In the genomic region with DNA sequence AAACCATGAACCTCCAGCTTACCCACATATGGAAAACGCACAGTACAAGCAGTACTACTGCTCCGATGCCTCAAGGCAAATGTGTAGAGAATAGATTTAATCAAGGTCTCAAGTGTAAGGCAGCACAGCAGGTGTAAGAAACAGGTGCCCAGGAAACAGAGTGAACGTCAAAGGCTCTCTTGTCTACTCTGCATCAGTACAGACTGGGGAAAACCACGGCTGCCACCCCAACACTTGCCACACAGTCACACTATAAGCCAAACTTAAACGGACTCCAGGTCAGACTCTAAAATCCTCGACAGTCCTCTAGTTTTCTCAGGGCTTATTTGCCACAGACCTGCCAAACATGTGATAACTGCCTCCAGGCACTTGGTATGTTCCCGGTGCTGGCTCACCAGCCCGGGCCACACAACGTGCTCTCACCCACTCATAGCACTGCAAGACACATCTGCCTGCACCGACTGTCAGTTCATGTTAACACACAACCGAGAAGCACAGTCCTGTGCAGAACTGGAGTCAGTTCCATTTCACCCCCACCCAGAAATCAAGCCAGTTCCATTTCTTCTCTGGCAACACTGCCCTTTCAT, we compare ENCODE assay signal across 1 cellular context.
TF ChIP-seq lines count a peak whose summit lies in the region.

No MANE protein-coding gene starts in this region.

TF ChIP-seq in HepG2, 621 proteins besides CTCF, POLR2A, EP300 and RAD21:
- TF ChIP-seq, protein P1, sequence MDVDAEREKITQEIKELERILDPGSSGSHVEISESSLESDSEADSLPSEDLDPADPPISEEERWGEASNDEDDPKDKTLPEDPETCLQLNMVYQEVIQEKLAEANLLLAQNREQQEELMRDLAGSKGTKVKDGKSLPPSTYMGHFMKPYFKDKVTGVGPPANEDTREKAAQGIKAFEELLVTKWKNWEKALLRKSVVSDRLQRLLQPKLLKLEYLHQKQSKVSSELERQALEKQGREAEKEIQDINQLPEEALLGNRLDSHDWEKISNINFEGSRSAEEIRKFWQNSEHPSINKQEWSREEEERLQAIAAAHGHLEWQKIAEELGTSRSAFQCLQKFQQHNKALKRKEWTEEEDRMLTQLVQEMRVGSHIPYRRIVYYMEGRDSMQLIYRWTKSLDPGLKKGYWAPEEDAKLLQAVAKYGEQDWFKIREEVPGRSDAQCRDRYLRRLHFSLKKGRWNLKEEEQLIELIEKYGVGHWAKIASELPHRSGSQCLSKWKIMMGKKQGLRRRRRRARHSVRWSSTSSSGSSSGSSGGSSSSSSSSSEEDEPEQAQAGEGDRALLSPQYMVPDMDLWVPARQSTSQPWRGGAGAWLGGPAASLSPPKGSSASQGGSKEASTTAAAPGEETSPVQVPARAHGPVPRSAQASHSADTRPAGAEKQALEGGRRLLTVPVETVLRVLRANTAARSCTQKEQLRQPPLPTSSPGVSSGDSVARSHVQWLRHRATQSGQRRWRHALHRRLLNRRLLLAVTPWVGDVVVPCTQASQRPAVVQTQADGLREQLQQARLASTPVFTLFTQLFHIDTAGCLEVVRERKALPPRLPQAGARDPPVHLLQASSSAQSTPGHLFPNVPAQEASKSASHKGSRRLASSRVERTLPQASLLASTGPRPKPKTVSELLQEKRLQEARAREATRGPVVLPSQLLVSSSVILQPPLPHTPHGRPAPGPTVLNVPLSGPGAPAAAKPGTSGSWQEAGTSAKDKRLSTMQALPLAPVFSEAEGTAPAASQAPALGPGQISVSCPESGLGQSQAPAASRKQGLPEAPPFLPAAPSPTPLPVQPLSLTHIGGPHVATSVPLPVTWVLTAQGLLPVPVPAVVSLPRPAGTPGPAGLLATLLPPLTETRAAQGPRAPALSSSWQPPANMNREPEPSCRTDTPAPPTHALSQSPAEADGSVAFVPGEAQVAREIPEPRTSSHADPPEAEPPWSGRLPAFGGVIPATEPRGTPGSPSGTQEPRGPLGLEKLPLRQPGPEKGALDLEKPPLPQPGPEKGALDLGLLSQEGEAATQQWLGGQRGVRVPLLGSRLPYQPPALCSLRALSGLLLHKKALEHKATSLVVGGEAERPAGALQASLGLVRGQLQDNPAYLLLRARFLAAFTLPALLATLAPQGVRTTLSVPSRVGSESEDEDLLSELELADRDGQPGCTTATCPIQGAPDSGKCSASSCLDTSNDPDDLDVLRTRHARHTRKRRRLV (CRISPR knock-in tag; IDR thresholded peaks at IDR 0.05) = no peak
- no peak for TF ChIP-seq ZNF615 (CRISPR knock-in tag; IDR thresholded peaks at IDR 0.05; ENCODE audit: borderline replicate concordance)
- no peak for TF ChIP-seq MIER3 (CRISPR knock-in tag; IDR thresholded peaks at IDR 0.05; ENCODE audit: borderline replicate concordance)
- no peak for TF ChIP-seq ZNF441 (CRISPR knock-in tag; IDR thresholded peaks at IDR 0.05; ENCODE audit: borderline replicate concordance)
- no peak for TF ChIP-seq ZBTB20 (CRISPR knock-in tag; IDR thresholded peaks at IDR 0.05; ENCODE audit: borderline replicate concordance, low read depth)
- TF ChIP-seq, protein P2, sequence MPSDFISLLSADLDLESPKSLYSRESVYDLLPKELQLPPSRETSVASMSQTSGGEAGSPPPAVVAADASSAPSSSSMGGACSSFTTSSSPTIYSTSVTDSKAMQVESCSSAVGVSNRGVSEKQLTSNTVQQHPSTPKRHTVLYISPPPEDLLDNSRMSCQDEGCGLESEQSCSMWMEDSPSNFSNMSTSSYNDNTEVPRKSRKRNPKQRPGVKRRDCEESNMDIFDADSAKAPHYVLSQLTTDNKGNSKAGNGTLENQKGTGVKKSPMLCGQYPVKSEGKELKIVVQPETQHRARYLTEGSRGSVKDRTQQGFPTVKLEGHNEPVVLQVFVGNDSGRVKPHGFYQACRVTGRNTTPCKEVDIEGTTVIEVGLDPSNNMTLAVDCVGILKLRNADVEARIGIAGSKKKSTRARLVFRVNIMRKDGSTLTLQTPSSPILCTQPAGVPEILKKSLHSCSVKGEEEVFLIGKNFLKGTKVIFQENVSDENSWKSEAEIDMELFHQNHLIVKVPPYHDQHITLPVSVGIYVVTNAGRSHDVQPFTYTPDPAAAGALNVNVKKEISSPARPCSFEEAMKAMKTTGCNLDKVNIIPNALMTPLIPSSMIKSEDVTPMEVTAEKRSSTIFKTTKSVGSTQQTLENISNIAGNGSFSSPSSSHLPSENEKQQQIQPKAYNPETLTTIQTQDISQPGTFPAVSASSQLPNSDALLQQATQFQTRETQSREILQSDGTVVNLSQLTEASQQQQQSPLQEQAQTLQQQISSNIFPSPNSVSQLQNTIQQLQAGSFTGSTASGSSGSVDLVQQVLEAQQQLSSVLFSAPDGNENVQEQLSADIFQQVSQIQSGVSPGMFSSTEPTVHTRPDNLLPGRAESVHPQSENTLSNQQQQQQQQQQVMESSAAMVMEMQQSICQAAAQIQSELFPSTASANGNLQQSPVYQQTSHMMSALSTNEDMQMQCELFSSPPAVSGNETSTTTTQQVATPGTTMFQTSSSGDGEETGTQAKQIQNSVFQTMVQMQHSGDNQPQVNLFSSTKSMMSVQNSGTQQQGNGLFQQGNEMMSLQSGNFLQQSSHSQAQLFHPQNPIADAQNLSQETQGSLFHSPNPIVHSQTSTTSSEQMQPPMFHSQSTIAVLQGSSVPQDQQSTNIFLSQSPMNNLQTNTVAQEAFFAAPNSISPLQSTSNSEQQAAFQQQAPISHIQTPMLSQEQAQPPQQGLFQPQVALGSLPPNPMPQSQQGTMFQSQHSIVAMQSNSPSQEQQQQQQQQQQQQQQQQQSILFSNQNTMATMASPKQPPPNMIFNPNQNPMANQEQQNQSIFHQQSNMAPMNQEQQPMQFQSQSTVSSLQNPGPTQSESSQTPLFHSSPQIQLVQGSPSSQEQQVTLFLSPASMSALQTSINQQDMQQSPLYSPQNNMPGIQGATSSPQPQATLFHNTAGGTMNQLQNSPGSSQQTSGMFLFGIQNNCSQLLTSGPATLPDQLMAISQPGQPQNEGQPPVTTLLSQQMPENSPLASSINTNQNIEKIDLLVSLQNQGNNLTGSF (CRISPR knock-in tag; IDR thresholded peaks at IDR 0.05) = no peak
- TF ChIP-seq SP140L (CRISPR knock-in tag; IDR thresholded peaks at IDR 0.05; ENCODE audit: borderline replicate concordance) = no peak
- TF ChIP-seq SPEN (CRISPR knock-in tag; IDR thresholded peaks at IDR 0.05; ENCODE audit: low read depth) = no peak
- TF ChIP-seq KMT2A (CRISPR knock-in tag; IDR thresholded peaks at IDR 0.05) = no peak
- TF ChIP-seq, protein P3, sequence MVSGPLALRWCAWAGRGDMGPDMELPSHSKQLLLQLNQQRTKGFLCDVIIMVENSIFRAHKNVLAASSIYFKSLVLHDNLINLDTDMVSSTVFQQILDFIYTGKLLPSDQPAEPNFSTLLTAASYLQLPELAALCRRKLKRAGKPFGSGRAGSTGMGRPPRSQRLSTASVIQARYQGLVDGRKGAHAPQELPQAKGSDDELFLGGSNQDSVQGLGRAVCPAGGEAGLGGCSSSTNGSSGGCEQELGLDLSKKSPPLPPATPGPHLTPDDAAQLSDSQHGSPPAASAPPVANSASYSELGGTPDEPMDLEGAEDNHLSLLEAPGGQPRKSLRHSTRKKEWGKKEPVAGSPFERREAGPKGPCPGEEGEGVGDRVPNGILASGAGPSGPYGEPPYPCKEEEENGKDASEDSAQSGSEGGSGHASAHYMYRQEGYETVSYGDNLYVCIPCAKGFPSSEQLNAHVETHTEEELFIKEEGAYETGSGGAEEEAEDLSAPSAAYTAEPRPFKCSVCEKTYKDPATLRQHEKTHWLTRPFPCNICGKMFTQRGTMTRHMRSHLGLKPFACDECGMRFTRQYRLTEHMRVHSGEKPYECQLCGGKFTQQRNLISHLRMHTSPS (CRISPR knock-in tag; IDR thresholded peaks at IDR 0.05; ENCODE audit: low read depth) = no peak
- TF ChIP-seq, protein P4, sequence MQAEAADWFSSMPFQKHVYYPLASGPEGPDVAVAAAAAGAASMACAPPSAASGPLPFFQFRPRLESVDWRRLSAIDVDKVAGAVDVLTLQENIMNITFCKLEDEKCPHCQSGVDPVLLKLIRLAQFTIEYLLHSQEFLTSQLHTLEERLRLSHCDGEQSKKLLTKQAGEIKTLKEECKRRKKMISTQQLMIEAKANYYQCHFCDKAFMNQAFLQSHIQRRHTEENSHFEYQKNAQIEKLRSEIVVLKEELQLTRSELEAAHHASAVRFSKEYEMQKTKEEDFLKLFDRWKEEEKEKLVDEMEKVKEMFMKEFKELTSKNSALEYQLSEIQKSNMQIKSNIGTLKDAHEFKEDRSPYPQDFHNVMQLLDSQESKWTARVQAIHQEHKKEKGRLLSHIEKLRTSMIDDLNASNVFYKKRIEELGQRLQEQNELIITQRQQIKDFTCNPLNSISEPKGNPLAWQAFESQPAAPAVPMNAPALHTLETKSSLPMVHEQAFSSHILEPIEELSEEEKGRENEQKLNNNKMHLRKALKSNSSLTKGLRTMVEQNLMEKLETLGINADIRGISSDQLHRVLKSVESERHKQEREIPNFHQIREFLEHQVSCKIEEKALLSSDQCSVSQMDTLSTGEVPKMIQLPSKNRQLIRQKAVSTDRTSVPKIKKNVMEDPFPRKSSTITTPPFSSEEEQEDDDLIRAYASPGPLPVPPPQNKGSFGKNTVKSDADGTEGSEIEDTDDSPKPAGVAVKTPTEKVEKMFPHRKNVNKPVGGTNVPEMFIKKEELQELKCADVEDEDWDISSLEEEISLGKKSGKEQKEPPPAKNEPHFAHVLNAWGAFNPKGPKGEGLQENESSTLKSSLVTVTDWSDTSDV (CRISPR knock-in tag; IDR thresholded peaks at IDR 0.05) = no peak
- TF ChIP-seq ZNF546 (CRISPR knock-in tag; conservative IDR thresholded peaks at IDR 0.05) = no peak
- TF ChIP-seq ZNF484 (CRISPR knock-in tag; IDR thresholded peaks at IDR 0.05; ENCODE audit: borderline replicate concordance, low read depth) = no peak
